ENCODE assay signal across 21 cellular contexts in the genomic region with DNA sequence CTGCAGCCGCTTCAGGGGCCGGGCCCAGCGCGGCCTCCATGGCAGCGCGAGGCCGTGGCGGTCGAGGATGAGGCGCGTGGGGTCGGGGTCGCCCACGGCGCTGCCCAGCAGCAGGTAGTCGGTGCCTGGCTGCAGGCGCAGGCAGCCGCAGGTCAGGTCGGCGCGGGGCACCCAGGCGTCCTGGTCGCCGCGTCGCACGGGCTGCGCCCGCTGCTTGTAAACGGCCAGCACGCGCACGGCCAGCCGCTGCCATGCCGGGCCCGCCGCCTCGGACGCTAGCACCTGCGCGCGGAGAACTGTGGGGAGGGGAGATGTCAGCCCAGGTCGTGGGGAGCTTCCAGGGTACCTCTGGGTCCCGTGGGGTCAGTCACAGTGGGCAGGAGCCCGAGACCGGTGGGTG. TPM values are rescaled to one million over a fixed set of nuclear protein-coding genes. Genes with fewer than 3 reads are reported as not detected.
"Had no signal": no experiment of that assay in that cellular context is flagged by ENCODE, and none has a peak within 500 bp of the region (broad histone marks: within the 10 kb centered on the region; RNA-seq: fewer than 3 reads in every experiment).

No MANE protein-coding gene starts in this region.

- H3K9me3 ChIP-seq: esophagus muscularis mucosa, gastroesophageal sphincter, heart right ventricle, mucosa of descending colon, ovary, right lobe of liver, stomach had no signal

- H3K36me3 Mint-ChIP-seq: memory B cell, naive B cell, type B pancreatic cell had no signal

- H3K27me3 Mint-ChIP-seq: activated CD4-positive, alpha-beta T cell treated with anti-CD3 and anti-CD28 coated beads for 36 hours; activated CD8-positive, alpha-beta T cell treated with anti-CD3 and anti-CD28 coated beads for 36 hours; memory B cell; naive B cell; type B pancreatic cell had no signal

- H3K4me2 ChIP-seq: smooth muscle cell had no signal

- H3K27me3 ChIP-seq: esophagus muscularis mucosa, gastroesophageal sphincter, heart right ventricle, ovary, right lobe of liver, stomach had no signal

- H3K4me1 ChIP-seq: right lobe of liver had no signal

- H3K4me3 ChIP-seq: coronary artery, gastroesophageal sphincter, mucosa of descending colon, ovary, right lobe of liver, smooth muscle cell, stomach had no signal

- H3K36me3 ChIP-seq: esophagus muscularis mucosa, gastroesophageal sphincter, heart right ventricle, ovary, right lobe of liver, stomach had no signal

- H3K4me3 Mint-ChIP-seq: activated CD4-positive, alpha-beta T cell treated with anti-CD3 and anti-CD28 coated beads for 36 hours; neural crest cell; type B pancreatic cell; WTC11 had no signal

- H3K27ac Mint-ChIP-seq: WTC11 had no signal

- H3K27ac ChIP-seq: ovary, right lobe of liver had no signal

- H3K9me3 Mint-ChIP-seq: activated CD8-positive, alpha-beta T cell treated with anti-CD3 and anti-CD28 coated beads for 36 hours; activated naive CD4-positive, alpha-beta T cell treated with anti-CD3 and anti-CD28 coated beads for 36 hours; activated T-cell treated with anti-CD3 and anti-CD28 coated beads, Interleukin-2, amount 50 U/mL, for 4 hours; memory B cell; naive B cell; type B pancreatic cell had no signal

RNA-seq across cellular contexts. Expression of a gene that starts 11.1 kb away (rescaled TPM):
- total RNA-seq: smooth muscle cell, stomach, temporal lobe had no signal

RNA-seq across cellular contexts. Expression of a gene that starts 34.0 kb away (rescaled TPM):
- total RNA-seq: activated CD4-positive, alpha-beta T cell treated with anti-CD3 and anti-CD28 coated beads for 36 hours; activated CD8-positive, alpha-beta T cell treated with anti-CD3 and anti-CD28 coated beads for 36 hours; activated naive CD4-positive, alpha-beta T cell treated with anti-CD3 and anti-CD28 coated beads for 36 hours; aorta; esophagus muscularis mucosa; heart right ventricle; neural crest cell; pulmonary artery endothelial cell had no signal
